In the genomic region with DNA sequence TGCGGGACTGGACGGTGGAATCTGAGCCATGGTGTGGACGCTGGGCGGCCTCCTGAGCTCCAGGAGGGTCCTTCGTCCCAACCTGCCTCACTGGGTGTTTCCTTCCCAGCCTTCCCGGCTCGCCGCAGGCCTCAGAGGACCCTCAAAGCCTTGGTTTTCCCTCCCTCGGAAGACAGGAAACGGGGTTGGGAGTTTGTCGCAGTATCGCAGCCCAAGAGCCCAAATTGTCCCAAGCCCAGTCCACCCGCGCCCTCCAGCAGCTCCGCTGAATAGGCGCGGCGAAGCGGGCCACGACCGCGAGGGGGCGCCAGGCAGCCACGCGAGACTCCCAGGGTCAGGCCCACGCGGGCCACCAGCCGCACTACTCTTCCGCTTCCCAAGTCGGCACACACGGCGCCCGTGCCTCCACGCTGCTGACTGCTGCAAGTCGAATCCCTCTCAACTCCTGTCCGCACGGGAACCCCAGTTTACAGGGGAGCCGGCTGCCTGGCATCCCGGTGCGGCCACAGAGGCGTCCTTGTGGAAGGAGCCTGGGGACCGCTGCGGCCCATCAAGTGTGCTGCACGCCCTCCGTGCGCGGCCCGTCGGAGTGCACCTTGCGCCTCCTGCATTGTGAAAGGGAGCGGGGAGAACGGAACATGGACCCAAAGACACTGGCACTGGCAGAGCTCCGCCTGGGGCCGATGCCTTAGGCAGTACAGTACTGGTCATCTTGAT, we compare ENCODE assay signal across 8 cellular contexts. TPM values are rescaled to one million over a fixed set of nuclear protein-coding genes. Genes with fewer than 3 reads are reported as not detected.
A peak's percentile ranks its signal among the peaks of the same experiment; 100 is the strongest.
DNase-seq lines count a peak whose midpoint lies in the region; ATAC-seq and TF ChIP-seq lines count a peak whose summit lies in the region.

No MANE protein-coding gene starts in this region.

- ATAC-seq in GM18868 (IDR thresholded peaks at IDR 0.05; ENCODE audit: unreplicated experiment): peak; percentile 67
- peak; percentile 95 to 98 for ATAC-seq in activated naive CD4-positive, alpha-beta T cell treated with anti-CD3 and anti-CD28 coated beads, Interleukin-2, amount 50 U/mL, for 72 hours
- ATAC-seq in Right ventricle myocardium superior (ENCODE audit: poor library complexity): peak; percentile 100

- no peaks in the 10 kb centered on the region for H3K27me3 ChIP-seq in tibial artery

- H3K9me3 Mint-ChIP-seq in activated naive CD4-positive, alpha-beta T cell treated with anti-CD3 and anti-CD28 coated beads, Interleukin-2, amount 50 U/mL, for 72 hours: no peaks in the 10 kb centered on the region

- DNase-seq in AG10803 (ENCODE audit: low read depth) (peak; percentile 67), SKM-1 treated with dmso at 0.1 percent for 144 hours (lab: John Stamatoyannopoulos, UW; ENCODE audit: unreplicated experiment) (peak; percentile 77), Right ventricle myocardium superior (peak; percentile 95), posterior cingulate gyrus (peak; percentile 70 to 98 (median 90)), tibial artery (peak; percentile 88 to 91)
- peak; percentile 45 for DNase-seq in Jurkat, Clone E6-1 (ENCODE audit: low read depth, low spot score)
- peak; percentile 86 to 96 for DNase-seq in activated naive CD4-positive, alpha-beta T cell treated with anti-CD3 and anti-CD28 coated beads, Interleukin-2, amount 50 U/mL, for 72 hours (ENCODE audit: low spot score in 2 of 2)

- TF ChIP-seq CTCF in AG10803 (conservative IDR thresholded peaks at IDR 0.05; ENCODE audit: low read length) (peak; percentile 81), tibial artery (IDR thresholded peaks at IDR 0.05) (peak; percentile 98 to 99)

- no peaks in the 10 kb centered on the region for H3K36me3 ChIP-seq in tibial artery

- peak overlapping the region; percentile 6 to 55 for H3K27ac Mint-ChIP-seq in activated naive CD4-positive, alpha-beta T cell treated with anti-CD3 and anti-CD28 coated beads, Interleukin-2, amount 50 U/mL, for 72 hours

- H3K9me3 ChIP-seq in tibial artery: no peaks in the 10 kb centered on the region

- H3K27ac ChIP-seq in tibial artery: no peak overlapping the region

- H3K4me3 ChIP-seq in AG10803 (ENCODE audit: low read length) (peak overlapping the region; percentile 63), tibial artery (peak overlapping the region; percentile 44 to 56)
- H3K4me3 ChIP-seq in Jurkat, Clone E6-1 (ENCODE audit: low read length): peak overlapping the region; percentile 25

- peaks cover 0 to 13% (median 8%) of the 10 kb centered on the region in 4 donors for H3K4me1 ChIP-seq in tibial artery

- H3K36me3 Mint-ChIP-seq in activated naive CD4-positive, alpha-beta T cell treated with anti-CD3 and anti-CD28 coated beads, Interleukin-2, amount 50 U/mL, for 72 hours: no peaks in the 10 kb centered on the region

- intact Hi-C loops in Right ventricle myocardium superior (cut with DNase I): loop anchor here (5.0 kb wide), 2 partner anchors 36 to 221 kb away; no protein-coding TSS in a partner anchor
- intact Hi-C loops in posterior cingulate gyrus (cut with DNase I): loop anchor here (1.0 to 10.0 kb wide), 3 partner anchors 53 to 409 kb away; a partner anchor contains a TSS
- intact Hi-C loops in tibial artery (cut with DNase I; ENCODE audit: low total_unique reads): loop anchor here (2.0 to 5.0 kb wide), 2 partner anchors 51 to 219 kb away; a partner anchor contains a TSS

RNA-seq across cellular contexts. Expression of a gene that starts 40.4 kb away (rescaled TPM):
- polyA plus RNA-seq in Jurkat, Clone E6-1 (2012; ENCODE audit: insufficient read depth, insufficient read length): 492 TPM
- 100 to 1,000 TPM; 524 to 600 TPM for total RNA-seq in activated naive CD4-positive, alpha-beta T cell treated with anti-CD3 and anti-CD28 coated beads, Interleukin-2, amount 50 U/mL, for 72 hours
- 45.7 TPM for total RNA-seq in Right ventricle myocardium superior

RNA-seq across cellular contexts. Expression of a gene that starts 50.4 kb away (rescaled TPM):
- polyA plus RNA-seq in Jurkat, Clone E6-1 (2012; ENCODE audit: insufficient read depth, insufficient read length): 1.8 TPM
- total RNA-seq in activated naive CD4-positive, alpha-beta T cell treated with anti-CD3 and anti-CD28 coated beads, Interleukin-2, amount 50 U/mL, for 72 hours: under 1 TPM; 0.12 to 0.36 TPM
- total RNA-seq in Right ventricle myocardium superior: not detected

RNA-seq across cellular contexts. Expression of a gene that starts 52.5 kb away (rescaled TPM):
- polyA plus RNA-seq in Jurkat, Clone E6-1 (2012; ENCODE audit: insufficient read depth, insufficient read length): 21.1 TPM
- total RNA-seq in activated naive CD4-positive, alpha-beta T cell treated with anti-CD3 and anti-CD28 coated beads, Interleukin-2, amount 50 U/mL, for 72 hours: 10 to 100 TPM; 12.8 to 25.1 TPM
- total RNA-seq in Right ventricle myocardium superior: 19.1 TPM

Comparison
In these comparisons a context has a peak if more than half of its experiments do, and no peak if none do; other contexts are left out.
1. DNase-seq: peak in every context shown above with its lines; median percentile 95 in Right ventricle myocardium superior; 91 in activated naive CD4-positive, alpha-beta T cell treated with anti-CD3 and anti-CD28 coated beads, Interleukin-2, amount 50 U/mL, for 72 hours; 90 in posterior cingulate gyrus; 90 in tibial artery; 77 in SKM-1 treated with dmso at 0.1 percent for 144 hours; 67 in AG10803; 45 in Jurkat, Clone E6-1.
2. RNA of a gene that starts 40.4 kb away (total RNA-seq): 524 to 600 TPM in activated naive CD4-positive, alpha-beta T cell treated with anti-CD3 and anti-CD28 coated beads, Interleukin-2, amount 50 U/mL, for 72 hours; 45.7 TPM in Right ventricle myocardium superior (single experiment); every median in the first group is over 10 times any median in the second.
3. Peak in every context shown above with its lines, with median percentiles within 50 percentile points of each other: H3K4me3 ChIP-seq and ATAC-seq.